Comparison of ENCODE assay signal across 19 cellular contexts in the genomic region with DNA sequence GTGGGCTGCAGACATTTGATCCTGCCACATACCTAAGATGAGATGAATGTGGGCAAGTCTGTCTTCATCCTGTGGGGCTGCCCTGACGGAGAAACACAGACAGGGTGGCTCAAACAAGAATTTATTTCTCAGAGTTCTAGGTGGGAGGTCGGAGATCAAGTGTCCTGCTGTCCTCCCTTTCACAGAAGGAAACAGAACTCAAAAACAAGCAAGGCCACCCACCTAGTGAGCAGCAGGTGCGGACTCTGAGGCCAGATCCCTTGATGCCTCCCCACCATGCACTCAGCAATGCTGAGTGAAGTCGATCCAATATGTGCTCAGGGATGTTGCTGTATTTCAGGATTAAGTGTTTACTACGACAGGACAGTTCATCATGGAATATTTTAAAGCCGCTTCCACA.
"Had no signal": no experiment of that assay in that cellular context is flagged by ENCODE, and none has a peak within 500 bp of the region (broad histone marks: within the 10 kb centered on the region; RNA-seq: fewer than 3 reads in every experiment).

No MANE protein-coding gene starts in this region.

- DNase-seq: activated CD4-positive, alpha-beta T cell treated with anti-CD3 and anti-CD28 coated beads for 36 hours; activated CD4-positive, alpha-beta T cell treated with anti-CD3 and anti-CD28 coated beads, Interleukin-2, amount 50 U/mL, for 4 hours; activated naive CD4-positive, alpha-beta T cell treated with Interleukin-2 at 50 U/mL for 16 hours; activated naive CD8-positive, alpha-beta T cell treated with anti-CD3 and anti-CD28 coated beads for 36 hours; amniotic stem cell; effector memory CD8-positive, alpha-beta T cell; esophagus squamous epithelium; gastrocnemius medialis; hippocampal formation; naive thymus-derived CD4-positive, alpha-beta T cell; right cardiac atrium; stimulated activated naive B cell treated with anti-CD40 and anti-IgM and Interleukin-4, amounts not matched to agents 10 μg/mL and 1 μg/mL and 100 μg/mL, for 72 hours; T-helper 1 cell; uterus had no signal

- H3K9me3 Mint-ChIP-seq: activated naive CD8-positive, alpha-beta T cell treated with anti-CD3 and anti-CD28 coated beads for 36 hours; central memory CD8-positive, alpha-beta T cell; effector memory CD8-positive, alpha-beta T cell; naive thymus-derived CD4-positive, alpha-beta T cell; neural crest cell; stimulated activated naive B cell treated with anti-CD40 and anti-IgM and Interleukin-4, amounts not matched to agents 10 μg/mL and 1 μg/mL and 100 μg/mL, for 72 hours had no signal

- H3K27me3 ChIP-seq: uterus had no signal

- H3K4me1 Mint-ChIP-seq: activated CD4-positive, alpha-beta T cell treated with anti-CD3 and anti-CD28 coated beads for 36 hours; activated naive CD8-positive, alpha-beta T cell treated with anti-CD3 and anti-CD28 coated beads for 36 hours; central memory CD8-positive, alpha-beta T cell; stimulated activated naive B cell treated with anti-CD40 and anti-IgM and Interleukin-4, amounts not matched to agents 10 μg/mL and 1 μg/mL and 100 μg/mL, for 72 hours had no signal

- H3K4me3 ChIP-seq: breast epithelium, esophagus squamous epithelium, gastrocnemius medialis, prostate gland, skin epidermis, uterus had no signal

- H3K4me3 Mint-ChIP-seq: activated CD4-positive, alpha-beta T cell treated with anti-CD3 and anti-CD28 coated beads for 36 hours; activated naive CD8-positive, alpha-beta T cell treated with anti-CD3 and anti-CD28 coated beads for 36 hours; central memory CD8-positive, alpha-beta T cell; effector memory CD8-positive, alpha-beta T cell; naive thymus-derived CD4-positive, alpha-beta T cell; neural crest cell; stimulated activated naive B cell treated with anti-CD40 and anti-IgM and Interleukin-4, amounts not matched to agents 10 μg/mL and 1 μg/mL and 100 μg/mL, for 72 hours had no signal

- H3K27ac Mint-ChIP-seq: activated CD4-positive, alpha-beta T cell treated with anti-CD3 and anti-CD28 coated beads for 36 hours; activated naive CD8-positive, alpha-beta T cell treated with anti-CD3 and anti-CD28 coated beads for 36 hours; effector memory CD8-positive, alpha-beta T cell; naive thymus-derived CD4-positive, alpha-beta T cell; stimulated activated naive B cell treated with anti-CD40 and anti-IgM and Interleukin-4, amounts not matched to agents 10 μg/mL and 1 μg/mL and 100 μg/mL, for 72 hours had no signal

- H3K4me1 ChIP-seq: breast epithelium, esophagus squamous epithelium, gastrocnemius medialis, prostate gland, uterus had no signal

- H3K36me3 ChIP-seq: breast epithelium, esophagus squamous epithelium, gastrocnemius medialis, prostate gland, uterus had no signal

- H3K9me3 ChIP-seq: breast epithelium, esophagus squamous epithelium, gastrocnemius medialis, prostate gland, uterus had no signal

- H3K27ac ChIP-seq: breast epithelium, esophagus squamous epithelium, gastrocnemius medialis, prostate gland, skin epidermis, uterus had no signal

- H3K36me3 Mint-ChIP-seq: activated naive CD8-positive, alpha-beta T cell treated with anti-CD3 and anti-CD28 coated beads for 36 hours; naive thymus-derived CD4-positive, alpha-beta T cell; stimulated activated naive B cell treated with anti-CD40 and anti-IgM and Interleukin-4, amounts not matched to agents 10 μg/mL and 1 μg/mL and 100 μg/mL, for 72 hours had no signal

- ATAC-seq: activated CD4-positive, alpha-beta T cell treated with anti-CD3 and anti-CD28 coated beads for 36 hours; effector memory CD8-positive, alpha-beta T cell; gastrocnemius medialis; naive thymus-derived CD4-positive, alpha-beta T cell; right cardiac atrium; stimulated activated naive B cell treated with anti-CD40 and anti-IgM and Interleukin-4, amounts not matched to agents 10 μg/mL and 1 μg/mL and 100 μg/mL, for 72 hours had no signal
